13 cellular contexts compared by ENCODE assay signal in genomic region chr3:147408180-147409105, GRCh38. TPM values are rescaled to one million over a fixed set of nuclear protein-coding genes. Genes with fewer than 3 reads are reported as not detected.
A peak's percentile ranks its signal among the peaks of the same experiment; 100 is the strongest.
DNase-seq lines count a peak whose midpoint lies in the region; ATAC-seq, FAIRE-seq and TF ChIP-seq lines count a peak whose summit lies in the region.
"Had no signal": no experiment of that assay in that cellular context is flagged by ENCODE, and none has a peak within 500 bp of the region (broad histone marks: within the 10 kb centered on the region; RNA-seq: fewer than 3 reads in every experiment).

No MANE protein-coding gene starts in this region.

- FAIRE-seq in H54 (lab: Jason Lieb, UNC), result no peak

- peaks cover 9% of the 10 kb centered on the region for H3K36me3 Mint-ChIP-seq in activated naive CD4-positive, alpha-beta T cell treated with anti-CD3 and anti-CD28 coated beads, Interleukin-2, amount 50 U/mL, for 24 hours
- H3K36me3 Mint-ChIP-seq in activated T-helper 2 cell treated with anti-CD3 and anti-CD28 coated beads, Interferon-gamma antibody, Interleukin-2, Interleukin-4, amounts not matched to agents 10 μg/mL and 5 μg/mL and 100 μg/mL, durations not matched to agents 14 hours and 24 hours and 36 hours (ENCODE audit: low read depth), result peaks cover 12% of the 10 kb centered on the region

- no peak for DNase-seq in activated naive CD4-positive, alpha-beta T cell treated with anti-CD3 and anti-CD28 coated beads, Interleukin-2, amount 50 U/mL, for 16 hours
- no peak for DNase-seq in activated T-helper 2 cell treated with anti-CD3 and anti-CD28 coated beads, Interferon-gamma antibody, Interleukin-2, Interleukin-4, amounts not matched to agents 10 μg/mL and 5 μg/mL and 100 μg/mL, durations not matched to agents 14 hours and 24 hours and 36 hours (ENCODE audit: low spot score)
- DNase-seq in islet precursor cell (peak; percentile 49), thoracic aorta (ENCODE audit: low spot score) (no peak), H54 (ENCODE audit: insufficient read length, low spot score) (no peak), DMS 273 (lab: John Stamatoyannopoulos, UW; ENCODE audit: unreplicated experiment) (no peak)
- DNase-seq: activated B cell treated with CpG ODN at 0.5 μM for 24 hours had no signal

- no peak for TF ChIP-seq CTCF in thoracic aorta (IDR thresholded peaks at IDR 0.05)

- H3K27me3 Mint-ChIP-seq in activated naive CD4-positive, alpha-beta T cell treated with anti-CD3 and anti-CD28 coated beads, Interleukin-2, amount 50 U/mL, for 24 hours, result peaks cover 64% of the 10 kb centered on the region
- peaks cover 75% of the 10 kb centered on the region for H3K27me3 Mint-ChIP-seq in activated T-helper 2 cell treated with anti-CD3 and anti-CD28 coated beads, Interferon-gamma antibody, Interleukin-2, Interleukin-4, amounts not matched to agents 10 μg/mL and 5 μg/mL and 100 μg/mL, durations not matched to agents 14 hours and 24 hours and 36 hours (ENCODE audit: low read depth)

- peaks cover 17 to 48% of the 10 kb centered on the region in 2 donors for H3K4me1 ChIP-seq in thoracic aorta (ENCODE audit: control insufficient read depth in 1 of 2, low read depth in 2 of 2)

- H3K36me3 ChIP-seq in thoracic aorta, result no peaks in the 10 kb centered on the region
- H3K36me3 ChIP-seq: ascending aorta, suprapubic skin had no signal

- H3K27ac ChIP-seq in thoracic aorta, result peak overlapping the region in 1 of 2 donors; percentile 21
- H3K27ac ChIP-seq: ascending aorta, C4-2B, suprapubic skin had no signal

- peak overlapping the region; percentile 68 for H3K4me3 ChIP-seq in thoracic aorta

- no peaks in the 10 kb centered on the region for H3K9me3 ChIP-seq in thoracic aorta
- H3K9me3 ChIP-seq: suprapubic skin had no signal

- peaks cover 26% of the 10 kb centered on the region for H3K4me1 Mint-ChIP-seq in activated naive CD4-positive, alpha-beta T cell treated with anti-CD3 and anti-CD28 coated beads, Interleukin-2, amount 50 U/mL, for 24 hours
- H3K4me1 Mint-ChIP-seq in activated T-helper 2 cell treated with anti-CD3 and anti-CD28 coated beads, Interferon-gamma antibody, Interleukin-2, Interleukin-4, amounts not matched to agents 10 μg/mL and 5 μg/mL and 100 μg/mL, durations not matched to agents 14 hours and 24 hours and 36 hours (ENCODE audit: low read depth), result peaks cover 13% of the 10 kb centered on the region

- peaks cover 70% of the 10 kb centered on the region for H3K27me3 ChIP-seq in thoracic aorta (replicated peaks; ENCODE audit: insufficient read depth)

- peak overlapping the region; percentile 51 for H3K4me3 Mint-ChIP-seq in activated naive CD4-positive, alpha-beta T cell treated with anti-CD3 and anti-CD28 coated beads, Interleukin-2, amount 50 U/mL, for 24 hours
- no peak overlapping the region for H3K4me3 Mint-ChIP-seq in activated T-helper 2 cell treated with anti-CD3 and anti-CD28 coated beads, Interferon-gamma antibody, Interleukin-2, Interleukin-4, amounts not matched to agents 10 μg/mL and 5 μg/mL and 100 μg/mL, durations not matched to agents 14 hours and 24 hours and 36 hours (ENCODE audit: low read depth)
- H3K4me3 Mint-ChIP-seq: activated B cell treated with CpG ODN at 0.5 μM for 24 hours had no signal

- ATAC-seq in thoracic aorta (ENCODE audit: insufficient number of reproducible peaks, low FRiP score, low read depth) (no peak), HG02970 (IDR thresholded peaks at IDR 0.05; ENCODE audit: low FRiP score, unreplicated experiment) (no peak)

- peaks cover 16% of the 10 kb centered on the region for H3K9me3 Mint-ChIP-seq in activated naive CD4-positive, alpha-beta T cell treated with anti-CD3 and anti-CD28 coated beads, Interleukin-2, amount 50 U/mL, for 24 hours
- H3K9me3 Mint-ChIP-seq in activated T-helper 2 cell treated with anti-CD3 and anti-CD28 coated beads, Interferon-gamma antibody, Interleukin-2, Interleukin-4, amounts not matched to agents 10 μg/mL and 5 μg/mL and 100 μg/mL, durations not matched to agents 14 hours and 24 hours and 36 hours, result peaks cover 14% of the 10 kb centered on the region

- intact Hi-C loops in activated T-helper 2 cell treated with anti-CD3 and anti-CD28 coated beads, Interferon-gamma antibody, Interleukin-2, Interleukin-4, amounts not matched to agents 10 μg/mL and 5 μg/mL and 100 μg/mL, durations not matched to agents 14 hours and 24 hours and 36 hours (cut with micrococcal nuclease), result loop anchor here (2.0 kb wide), 1 partner anchor 14 kb away; no protein-coding TSS in a partner anchor

- H3K27ac Mint-ChIP-seq in activated naive CD4-positive, alpha-beta T cell treated with anti-CD3 and anti-CD28 coated beads, Interleukin-2, amount 50 U/mL, for 24 hours, result peak overlapping the region; percentile 62
- H3K27ac Mint-ChIP-seq in activated T-helper 2 cell treated with anti-CD3 and anti-CD28 coated beads, Interferon-gamma antibody, Interleukin-2, Interleukin-4, amounts not matched to agents 10 μg/mL and 5 μg/mL and 100 μg/mL, durations not matched to agents 14 hours and 24 hours and 36 hours, result peak overlapping the region; percentile 76
- H3K27ac Mint-ChIP-seq: activated B cell treated with CpG ODN at 0.5 μM for 24 hours had no signal

- TF ChIP-seq POLR2A in H54 (IDR thresholded peaks at IDR 0.05; ENCODE audit: low read depth, low read length), result no peak

RNA-seq across cellular contexts. Expression of gene ZIC1, which starts 0.7 kb away (rescaled TPM):
- total RNA-seq in activated T-helper 2 cell treated with anti-CD3 and anti-CD28 coated beads, Interferon-gamma antibody, Interleukin-2, Interleukin-4, amounts not matched to agents 10 μg/mL and 5 μg/mL and 100 μg/mL, durations not matched to agents 14 hours and 24 hours and 36 hours, result not detected in 2 replicates
- under 1 TPM in 1 of 2 donors, not detected in 1; 0.07 TPM for total RNA-seq in thoracic aorta
- total RNA-seq: activated B cell treated with CpG ODN at 0.5 μM for 24 hours, fibroblast of villous mesenchyme had no signal

RNA-seq across cellular contexts. Expression of gene ZIC4, which starts 2.1 kb away (rescaled TPM):
- not detected in 2 replicates for total RNA-seq in activated T-helper 2 cell treated with anti-CD3 and anti-CD28 coated beads, Interferon-gamma antibody, Interleukin-2, Interleukin-4, amounts not matched to agents 10 μg/mL and 5 μg/mL and 100 μg/mL, durations not matched to agents 14 hours and 24 hours and 36 hours
- total RNA-seq in thoracic aorta, result not detected
- total RNA-seq: activated B cell treated with CpG ODN at 0.5 μM for 24 hours, ascending aorta, fibroblast of villous mesenchyme, suprapubic skin had no signal
